ENCODE assay signal across 8 cellular contexts in the genomic region with DNA sequence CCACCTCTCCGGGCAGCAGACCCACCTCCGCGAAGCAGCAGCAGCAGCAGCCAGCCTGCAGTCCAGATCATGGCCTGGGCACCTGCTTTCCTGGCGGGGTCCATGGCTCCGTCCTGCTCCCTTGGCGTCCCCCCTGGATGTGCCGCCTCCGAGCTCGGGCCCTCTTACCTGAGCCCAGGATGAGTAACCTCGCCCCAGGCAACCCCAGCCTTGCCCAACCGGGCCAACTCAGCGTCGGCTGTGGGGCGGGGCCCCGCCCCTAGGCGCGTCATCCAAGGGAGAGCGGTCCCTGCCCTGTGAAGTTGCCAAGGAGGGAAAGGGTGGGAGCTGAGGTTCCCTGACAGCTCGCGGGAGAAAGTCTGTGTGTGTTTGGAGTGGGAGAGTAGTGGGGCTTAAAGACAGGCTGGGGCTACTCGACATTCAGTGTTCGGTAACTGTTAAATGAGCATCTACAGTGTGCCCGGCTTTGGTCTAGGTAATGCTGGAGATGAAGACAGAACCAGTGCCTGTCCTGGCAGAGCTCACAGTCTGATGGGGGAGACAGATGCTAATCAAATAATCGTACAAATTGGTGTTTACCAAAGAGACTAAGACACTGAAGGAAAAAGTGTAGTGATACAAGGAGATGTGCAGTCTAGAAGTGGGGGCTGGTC. TPM values are rescaled to one million over a fixed set of nuclear protein-coding genes. Genes with fewer than 3 reads are reported as not detected.
DNase-seq lines count a peak whose midpoint lies in the region; TF ChIP-seq lines count a peak whose summit lies in the region.

A gene (minus strand): TSS at position 141 of the 653 bp plus-strand sequence. CDS start 37 bp downstream, at position 104.

- H3K4me1 Mint-ChIP-seq in CD14-positive monocyte (peaks cover 49% of the 10 kb centered on the region), endothelial cell (ENCODE audit: unreplicated experiment) (peaks cover 13% of the 10 kb centered on the region), nephron progenitor cell (peaks cover 16% of the 10 kb centered on the region)

- H3K4me3 Mint-ChIP-seq in CD14-positive monocyte (peak within 1 kb of the TSS; percentile 94 to 97), endothelial cell (ENCODE audit: unreplicated experiment) (peak within 1 kb of the TSS; percentile 95), nephron progenitor cell (peak within 1 kb of the TSS; percentile 90)

- H3K27me3 Mint-ChIP-seq in CD14-positive monocyte (ENCODE audit: low read depth in 3 of 3): peaks cover 10 to 23% (median 15%) of the 10 kb centered on the region in 3 donors
- H3K27me3 Mint-ChIP-seq in endothelial cell (ENCODE audit: unreplicated experiment): peaks cover 16% of the 10 kb centered on the region
- H3K27me3 Mint-ChIP-seq in nephron progenitor cell (ENCODE audit: low read depth, poor library complexity): peaks cover 66% of the 10 kb centered on the region

- intact Hi-C loops in CD14-positive monocyte (cut with micrococcal nuclease): no loop called here

- H3K36me3 Mint-ChIP-seq in CD14-positive monocyte: peaks cover 3 to 8% of the 10 kb centered on the region in 2 donors
- H3K36me3 Mint-ChIP-seq in endothelial cell (ENCODE audit: low read depth, unreplicated experiment): no peaks in the 10 kb centered on the region
- peaks cover 4% of the 10 kb centered on the region for H3K36me3 Mint-ChIP-seq in nephron progenitor cell (ENCODE audit: low read depth)

- TF ChIP-seq CTCF in CD14-positive monocyte (IDR thresholded peaks at IDR 0.05) (no peak), endothelial cell (IDR thresholded peaks at IDR 0.05; ENCODE audit: unreplicated experiment) (no peak), nephron progenitor cell (IDR thresholded peaks at IDR 0.05) (no peak)

- DNase-seq in CD14-positive monocyte (ENCODE audit: low spot score) (peak; percentile 84), NCI-H460 (ENCODE audit: extremely low read depth, low read depth) (peak; percentile 18), endothelial cell (ENCODE audit: low spot score) (no peak), nephron progenitor cell (no peak), occipital lobe (lab: John Stamatoyannopoulos, UW) (no peak), NCI-H1105 (lab: John Stamatoyannopoulos, UW) (no peak), GM19240 (ENCODE audit: insufficient read length, low spot score) (no peak), epidermal melanocyte (ENCODE audit: insufficient read length, low spot score) (no peak)

- peaks cover 0 to 3% (median 0%) of the 10 kb centered on the region in 7 donors for H3K9me3 Mint-ChIP-seq in CD14-positive monocyte
- H3K9me3 Mint-ChIP-seq in endothelial cell (ENCODE audit: unreplicated experiment): no peaks in the 10 kb centered on the region
- H3K9me3 Mint-ChIP-seq in nephron progenitor cell: no peaks in the 10 kb centered on the region

- H3K27ac Mint-ChIP-seq in CD14-positive monocyte: peak within 1 kb of the TSS in 6 of 7 donors; percentile 97 to 99 (median 98)
- no peak within 1 kb of the TSS for H3K27ac Mint-ChIP-seq in endothelial cell (ENCODE audit: unreplicated experiment)
- no peak within 1 kb of the TSS for H3K27ac Mint-ChIP-seq in nephron progenitor cell

RNA-seq across cellular contexts. Expression of the gene that starts here (rescaled TPM):
- under 1 TPM; 0.24 to 0.48 TPM for polyA plus RNA-seq in CD14-positive monocyte
- total RNA-seq in NCI-H460 (2014; rRNA removed; shearing (Covaris generic)): 0.05 and 0.29 TPM in 2 replicates
- 0.19 TPM in 1 of 2 replicates, not detected in the other for polyA plus RNA-seq in NCI-H460 (2014; cell fraction: nucleus; rRNA removed)
- total RNA-seq in endothelial cell (ENCODE audit: unreplicated experiment) (0.67 TPM), occipital lobe (not detected)

Comparison
In these comparisons a context has a peak if more than half of its experiments do, and no peak if none do; other contexts are left out.
1. Peak in DNase-seq in CD14-positive monocyte; RNA of the gene not detected or under 1 TPM.
2. Peak in DNase-seq in NCI-H460; RNA of the gene not detected or under 1 TPM.
3. H3K27ac Mint-ChIP-seq: peak in CD14-positive monocyte (6 of 7); none in endothelial cell (single experiment) and nephron progenitor cell (single experiment).
4. Peak in every context shown above with its lines, with median percentiles within 50 percentile points of each other: H3K4me3 Mint-ChIP-seq.